ENCODE assay signal across 8 cellular contexts in genomic region chr11:128172046-128172878, GRCh38.
DNase-seq lines count a peak whose midpoint lies in the region; TF ChIP-seq lines count a peak whose summit lies in the region.

No MANE protein-coding gene starts in this region.

- H3K27me3 ChIP-seq in HL-60 (ENCODE audit: insufficient read depth, poor library complexity, severe bottlenecking), result peaks cover 2% of the 10 kb centered on the region

- DNase-seq in activated gamma-delta T cell treated with Interleukin-2 at 50 U/mL for 16 hours (peak; percentile 86), activated gamma-delta T cell (lab: John Stamatoyannopoulos, UW) (no peak), HL-60 (ENCODE audit: low read depth in 1 of 2, low spot score in 1 of 2) (peak in 1 of 2 experiments; percentile 63), NOMO-1 treated with dmso at 0.1 percent for 144 hours (lab: John Stamatoyannopoulos, UW; ENCODE audit: unreplicated experiment) (peak; percentile 40), epithelial cell of esophagus (ENCODE audit: low read depth) (peak; percentile 88), myocyte (ENCODE audit: low read depth) (peak; percentile 85)
- DNase-seq in activated CD8-positive, alpha-beta memory T cell treated with anti-CD3 and anti-CD28 coated beads, Interleukin-2, amount 50 U/mL, for 1 hour (ENCODE audit: extremely low read depth), result peak; percentile 59
- DNase-seq in stimulated activated CD8-positive, alpha-beta memory T cell treated with anti-CD3 and anti-CD28 coated beads, Interleukin-7, amount 100 ng/mL, for 24 hours (ENCODE audit: low read depth), result peak; percentile 83

- TF ChIP-seq CTCF in HL-60 (IDR thresholded peaks at IDR 0.05; ENCODE audit: insufficient read depth, low read length) (peak; percentile 43), epithelial cell of esophagus (IDR thresholded peaks at IDR 0.05; ENCODE audit: insufficient read depth, low read depth, low read length, missing control alignments) (peak; percentile 82)

- H3K4me3 ChIP-seq in HL-60 (replicated peaks; ENCODE audit: insufficient read depth, low read length) (no peak overlapping the region), epithelial cell of esophagus (ENCODE audit: low read length) (no peak overlapping the region)

- no peak overlapping the region for H3K27ac ChIP-seq in HL-60 (replicated peaks)
